25 cellular contexts compared by ENCODE assay signal in the genomic region with DNA sequence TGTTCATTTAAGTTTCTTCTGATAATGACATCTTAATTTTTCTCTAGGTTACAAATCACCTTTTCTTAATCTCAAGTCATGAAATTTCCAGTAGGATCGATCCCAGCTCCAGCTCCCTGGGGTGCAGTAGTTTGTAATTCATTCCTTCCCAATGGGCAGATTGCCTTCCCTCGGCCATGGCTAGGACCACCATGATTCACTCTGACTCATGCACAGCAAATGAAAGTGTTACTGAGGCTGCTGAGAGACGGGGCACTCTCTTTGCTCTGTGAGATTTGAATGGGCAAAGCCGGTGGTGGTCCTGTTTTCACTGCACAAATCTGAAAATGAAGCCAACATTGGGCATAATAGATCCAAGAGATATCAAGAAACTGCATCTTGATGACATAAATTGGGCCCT.
A peak's percentile ranks its signal among the peaks of the same experiment; 100 is the strongest.
DNase-seq lines count a peak whose midpoint lies in the region; ATAC-seq, FAIRE-seq and TF ChIP-seq lines count a peak whose summit lies in the region.
"Had no signal": no experiment of that assay in that cellular context is flagged by ENCODE, and none has a peak within 500 bp of the region (broad histone marks: within the 10 kb centered on the region; RNA-seq: fewer than 3 reads in every experiment).

No MANE protein-coding gene starts in this region.

- DNase-seq in ELR (ENCODE audit: low read depth) (peak; percentile 88), RCC 7860 (ENCODE audit: low spot score) (peak; percentile 41), coronary artery (ENCODE audit: low spot score) (peak; percentile 28), skeletal muscle cell (ENCODE audit: low read depth) (peak; percentile 37), hippocampal formation (lab: John Stamatoyannopoulos, UW) (no peak), NCI-H748 treated with DMSO at 0.1 percent for 48 hours (lab: John Stamatoyannopoulos, UW) (no peak)
- DNase-seq: activated CD4-positive, alpha-beta memory T cell treated with anti-CD3 and anti-CD28 coated beads, Interleukin-2, amount 10 ng/mL, durations not matched to agents 7 days and 5 days; activated gamma-delta T cell treated with Interleukin-2 at 50 U/mL for 16 hours; activated T-cell treated with anti-CD3 and anti-CD28 coated beads for 4 hours; amygdala; BE2C; COR-L47; glutamatergic neuron; left ventricle myocardium superior; MV-4-11; NCI-H1694 treated with DMSO at 0.1 percent for 48 hours; NCI-H774; psoas muscle; SJCRH30; stimulated activated CD4-positive, alpha-beta T cell treated with anti-CD3 and anti-CD28 coated beads, Interleukin-12 subunit alpha, Interleukin-12 subunit beta, amount 100 ng/mL, for 4 hours; T-helper 17 cell; WERI-Rb-1 had no signal

- H3K4me3 ChIP-seq in coronary artery, result no peak overlapping the region
- H3K4me3 ChIP-seq in skeletal muscle cell (ENCODE audit: low read depth, low read length), result no peak overlapping the region
- H3K4me3 ChIP-seq: K562, psoas muscle, SJCRH30 had no signal

- no peak for TF ChIP-seq CTCF in coronary artery (IDR thresholded peaks at IDR 0.05)

- H3K27ac ChIP-seq in coronary artery, result no peak overlapping the region
- H3K27ac ChIP-seq: psoas muscle, SJCRH30, WERI-Rb-1 had no signal

- ATAC-seq in GM18870 (IDR thresholded peaks at IDR 0.05; ENCODE audit: unreplicated experiment) (no peak), HG03108 (IDR thresholded peaks at IDR 0.05; ENCODE audit: unreplicated experiment) (no peak)
- ATAC-seq: K562, left ventricle myocardium superior, psoas muscle, T-helper 17 cell had no signal

- FAIRE-seq in RCC 7860 (lab: Jason Lieb, UNC), result peak; percentile 60
- FAIRE-seq: K562 had no signal

Comparison
In these comparisons a context has a peak if more than half of its experiments do, and no peak if none do; other contexts are left out.
1. DNase-seq: peak in ELR (single experiment), RCC 7860 (single experiment), coronary artery (single experiment) and skeletal muscle cell (single experiment); none in hippocampal formation (0 of 2) and NCI-H748 treated with DMSO at 0.1 percent for 48 hours (single experiment).